ENCODE assay signal across 1 cellular context in genomic region chr3:23117856-23118255, GRCh38.
TF ChIP-seq lines count a peak whose summit lies in the region.

No MANE protein-coding gene starts in this region.

TF ChIP-seq in WTC11, 78 proteins besides CTCF, POLR2A, EP300 and RAD21 (continued from another document):
- TF ChIP-seq ARID4B (CRISPR knock-in tag; IDR thresholded peaks at IDR 0.05; ENCODE audit: borderline replicate concordance) (no peak), KAT7 (CRISPR knock-in tag; IDR thresholded peaks at IDR 0.05; ENCODE audit: borderline replicate concordance) (no peak), FOXK1 (CRISPR knock-in tag; IDR thresholded peaks at IDR 0.05) (no peak), TEAD4 (CRISPR knock-in tag; IDR thresholded peaks at IDR 0.05) (no peak)
